23 cellular contexts compared by ENCODE assay signal in genomic region chr10:47176903-47177860, GRCh38.
DNase-seq lines count a peak whose midpoint lies in the region; ATAC-seq and TF ChIP-seq lines count a peak whose summit lies in the region.
"Had no signal": no experiment of that assay in that cellular context is flagged by ENCODE, and none has a peak within 500 bp of the region (broad histone marks: within the 10 kb centered on the region; RNA-seq: fewer than 3 reads in every experiment).

No MANE protein-coding gene starts in this region.

- no peak overlapping the region for H3K4me3 ChIP-seq in fibroblast of lung (replicated peaks in 1 of 4; ENCODE audit: control extremely low read depth in 1 of 4, insufficient read depth in 1 of 4, low read depth in 3 of 4, low read length in 4 of 4)
- no peak overlapping the region for H3K4me3 ChIP-seq in CD8-positive, alpha-beta T cell (ENCODE audit: low read depth, low read length)
- H3K4me3 ChIP-seq in naive thymus-derived CD4-positive, alpha-beta T cell (ENCODE audit: low read length): no peak overlapping the region
- H3K4me3 ChIP-seq: pancreas, right lobe of liver, tibial nerve had no signal

- peaks cover 4% of the 10 kb centered on the region for H3K4me1 ChIP-seq in fibroblast of lung (ENCODE audit: control insufficient read depth, extremely low read depth, insufficient read depth, low read length)
- H3K4me1 ChIP-seq in CD8-positive, alpha-beta T cell (ENCODE audit: insufficient read depth, low read length): no peaks in the 10 kb centered on the region
- H3K4me1 ChIP-seq in naive thymus-derived CD4-positive, alpha-beta T cell (ENCODE audit: control insufficient read depth in 2 of 2, insufficient read depth in 2 of 2, low read length in 2 of 2): no peaks in the 10 kb centered on the region
- H3K4me1 ChIP-seq: pancreas, right lobe of liver, tibial nerve had no signal

- no peaks in the 10 kb centered on the region for H3K27me3 ChIP-seq in fibroblast of lung (ENCODE audit: control insufficient read depth, insufficient read depth, low read length)
- H3K27me3 ChIP-seq in CD8-positive, alpha-beta T cell (ENCODE audit: insufficient read depth, low read length): no peaks in the 10 kb centered on the region
- H3K27me3 ChIP-seq in naive thymus-derived CD4-positive, alpha-beta T cell (ENCODE audit: control insufficient read depth in 2 of 2, insufficient read depth in 2 of 2, low read length in 2 of 2): no peaks in the 10 kb centered on the region
- H3K27me3 ChIP-seq: pancreas, right lobe of liver, tibial nerve had no signal

- no peaks in the 10 kb centered on the region for H3K9me3 ChIP-seq in fibroblast of lung (ENCODE audit: control insufficient read depth, insufficient read depth, low read depth, low read length)
- H3K9me3 ChIP-seq in CD8-positive, alpha-beta T cell (ENCODE audit: low read length): no peaks in the 10 kb centered on the region
- no peaks in the 10 kb centered on the region for H3K9me3 ChIP-seq in naive thymus-derived CD4-positive, alpha-beta T cell (ENCODE audit: control insufficient read depth in 2 of 3, low read length in 3 of 3)
- H3K9me3 ChIP-seq: pancreas, right lobe of liver, tibial nerve had no signal

- peak overlapping the region; percentile 70 for H3K27ac ChIP-seq in fibroblast of lung (ENCODE audit: insufficient read depth, low read length)
- no peak overlapping the region for H3K27ac ChIP-seq in CD8-positive, alpha-beta T cell (ENCODE audit: low read depth, low read length)
- no peak overlapping the region for H3K27ac ChIP-seq in naive thymus-derived CD4-positive, alpha-beta T cell (ENCODE audit: low read depth, low read length)
- H3K27ac ChIP-seq: pancreas, right lobe of liver, tibial nerve had no signal

- H3K9ac ChIP-seq in fibroblast of lung (ENCODE audit: insufficient read depth, low read length): no peak overlapping the region

- no peaks in the 10 kb centered on the region for H4K20me1 ChIP-seq in fibroblast of lung (ENCODE audit: control insufficient read depth, extremely low read depth, insufficient read depth, low read length)

- H3K4me3 Mint-ChIP-seq in CD8-positive, alpha-beta T cell: no peak overlapping the region
- H3K4me3 Mint-ChIP-seq in naive thymus-derived CD4-positive, alpha-beta T cell: no peak overlapping the region
- no peak overlapping the region for H3K4me3 Mint-ChIP-seq in activated naive CD4-positive, alpha-beta T cell treated with anti-CD3 and anti-CD28 coated beads for 36 hours
- H3K4me3 Mint-ChIP-seq: effector memory CD8-positive, alpha-beta T cell; naive B cell; stimulated activated naive B cell treated with anti-CD40 and anti-IgM and Interleukin-4, amounts not matched to agents 10 μg/mL and 1 μg/mL and 100 μg/mL, for 72 hours had no signal

- H3K36me3 ChIP-seq in fibroblast of lung (ENCODE audit: control insufficient read depth, insufficient read depth, low read length): no peaks in the 10 kb centered on the region
- no peaks in the 10 kb centered on the region for H3K36me3 ChIP-seq in CD8-positive, alpha-beta T cell (ENCODE audit: insufficient read depth, low read length)
- no peaks in the 10 kb centered on the region for H3K36me3 ChIP-seq in naive thymus-derived CD4-positive, alpha-beta T cell (ENCODE audit: control insufficient read depth in 2 of 3, insufficient read depth in 3 of 3, low read length in 3 of 3)
- H3K36me3 ChIP-seq: pancreas, right lobe of liver, tibial nerve had no signal

- H3K4me2 ChIP-seq in fibroblast of lung (ENCODE audit: extremely low read depth, insufficient read depth, low read length): peak overlapping the region; percentile 32

- H3K9me3 Mint-ChIP-seq in CD8-positive, alpha-beta T cell: no peaks in the 10 kb centered on the region
- peaks cover 0 to 4% (median 0%) of the 10 kb centered on the region in 11 donors for H3K9me3 Mint-ChIP-seq in naive thymus-derived CD4-positive, alpha-beta T cell
- no peaks in the 10 kb centered on the region for H3K9me3 Mint-ChIP-seq in activated naive CD4-positive, alpha-beta T cell treated with anti-CD3 and anti-CD28 coated beads for 36 hours
- H3K9me3 Mint-ChIP-seq: effector memory CD8-positive, alpha-beta T cell; stimulated activated naive B cell treated with anti-CD40 and anti-IgM and Interleukin-4, amounts not matched to agents 10 μg/mL and 1 μg/mL and 100 μg/mL, for 72 hours had no signal

- no peaks in the 10 kb centered on the region for H3K27me3 Mint-ChIP-seq in CD8-positive, alpha-beta T cell (ENCODE audit: low read depth)
- H3K27me3 Mint-ChIP-seq in naive thymus-derived CD4-positive, alpha-beta T cell: peaks cover 0 to 2% (median 0%) of the 10 kb centered on the region in 5 donors
- no peaks in the 10 kb centered on the region for H3K27me3 Mint-ChIP-seq in activated naive CD4-positive, alpha-beta T cell treated with anti-CD3 and anti-CD28 coated beads for 36 hours (ENCODE audit: low read depth)
- H3K27me3 Mint-ChIP-seq: effector memory CD8-positive, alpha-beta T cell had no signal

- H3K4me1 Mint-ChIP-seq in CD8-positive, alpha-beta T cell (ENCODE audit: low read depth): peaks cover 2% of the 10 kb centered on the region
- H3K4me1 Mint-ChIP-seq in naive thymus-derived CD4-positive, alpha-beta T cell: peaks cover 0 to 13% (median 9%) of the 10 kb centered on the region in 7 donors
- no peaks in the 10 kb centered on the region for H3K4me1 Mint-ChIP-seq in activated naive CD4-positive, alpha-beta T cell treated with anti-CD3 and anti-CD28 coated beads for 36 hours (ENCODE audit: low read depth)
- H3K4me1 Mint-ChIP-seq: naive B cell; stimulated activated naive B cell treated with anti-CD40 and anti-IgM and Interleukin-4, amounts not matched to agents 10 μg/mL and 1 μg/mL and 100 μg/mL, for 72 hours had no signal

- POLR2A ChIA-PET in CD8-positive, alpha-beta T cell (lab: Charles Lee): interaction anchor here (1.3 to 2.1 kb wide), 2 partner anchors 11 kb away, joined by 3 to 7 read pairs; no protein-coding TSS in a partner anchor
- POLR2A ChIA-PET in naive thymus-derived CD4-positive, alpha-beta T cell (lab: Charles Lee): no interaction called here

- no peaks in the 10 kb centered on the region for H3K36me3 Mint-ChIP-seq in CD8-positive, alpha-beta T cell
- no peaks in the 10 kb centered on the region for H3K36me3 Mint-ChIP-seq in naive thymus-derived CD4-positive, alpha-beta T cell
- H3K36me3 Mint-ChIP-seq in activated naive CD4-positive, alpha-beta T cell treated with anti-CD3 and anti-CD28 coated beads for 36 hours (ENCODE audit: low read depth): no peaks in the 10 kb centered on the region
- H3K36me3 Mint-ChIP-seq: naive B cell; stimulated activated naive B cell treated with anti-CD40 and anti-IgM and Interleukin-4, amounts not matched to agents 10 μg/mL and 1 μg/mL and 100 μg/mL, for 72 hours had no signal

- intact Hi-C loops in CD8-positive, alpha-beta T cell (cut with DNase I, micrococcal nuclease): no loop called here
- intact Hi-C loops in naive thymus-derived CD4-positive, alpha-beta T cell (cut with micrococcal nuclease): no loop called here
- intact Hi-C loops in activated naive CD4-positive, alpha-beta T cell treated with anti-CD3 and anti-CD28 coated beads for 36 hours (cut with micrococcal nuclease): no loop called here

- CTCF ChIA-PET in CD8-positive, alpha-beta T cell (lab: Charles Lee): interaction anchor here (1.0 to 1.6 kb wide), 2 partner anchors 30 to 134 kb away, joined by 3 to 4 read pairs; no protein-coding TSS in a partner anchor
- CTCF ChIA-PET in naive thymus-derived CD4-positive, alpha-beta T cell (lab: Charles Lee): no interaction called here
- CTCF ChIA-PET in activated naive CD4-positive, alpha-beta T cell treated with anti-CD3 and anti-CD28 coated beads for 36 hours (lab: Charles Lee): interaction anchor here (0.5 to 0.6 kb wide), 2 partner anchors 103 to 1148 kb away, joined by 3 read pairs; no protein-coding TSS in a partner anchor

- DNase-seq in NCI-H82 (lab: John Stamatoyannopoulos, UW) (peak; percentile 84), NCI-H82 treated with DMSO at 0.1 percent for 48 hours (lab: John Stamatoyannopoulos, UW; ENCODE audit: unreplicated experiment) (no peak), NCI-H524 (lab: John Stamatoyannopoulos, UW) (peak; percentile 61 to 85), fibroblast of lung (ENCODE audit: low read depth in 2 of 2) (peak; percentile 27 to 51)
- no peak for DNase-seq in CD8-positive, alpha-beta T cell
- no peak for DNase-seq in naive thymus-derived CD4-positive, alpha-beta T cell
- no peak for DNase-seq in activated naive CD4-positive, alpha-beta T cell treated with anti-CD3 and anti-CD28 coated beads for 36 hours
- DNase-seq: activated CD4-positive, alpha-beta T cell treated with anti-CD3 and anti-CD28 coated beads for 48 hours; activated CD8-positive, alpha-beta memory T cell treated with anti-CD3 and anti-CD28 coated beads, Interleukin-2, amount 50 U/mL, for 48 hours; activated gamma-delta T cell treated with Interleukin-2 at 50 U/mL for 16 hours; aorta; effector memory CD8-positive, alpha-beta T cell; kidney; mammary epithelial cell; naive B cell; NCI-H2107; NCI-H526 treated with DMSO at 0.1 percent for 48 hours; pancreas; right lobe of liver; stimulated activated naive B cell treated with anti-CD40 and anti-IgM and Interleukin-4, amounts not matched to agents 10 μg/mL and 1 μg/mL and 100 μg/mL, for 72 hours; SW 1271 had no signal

- TF ChIP-seq CTCF in fibroblast of lung (conservative IDR thresholded peaks at IDR 0.05 in 1 of 2, IDR thresholded peaks at IDR 0.05 in 1 of 2; ENCODE audit: low read depth in 1 of 2, low read length in 2 of 2): no peak
- TF ChIP-seq CTCF in CD8-positive, alpha-beta T cell (IDR thresholded peaks at IDR 0.05): no peak

- no peak overlapping the region for H2AFZ ChIP-seq in fibroblast of lung (ENCODE audit: low read length)

- ATAC-seq in GM21737 (IDR thresholded peaks at IDR 0.05; ENCODE audit: unreplicated experiment): no peak
- ATAC-seq in CD8-positive, alpha-beta T cell: no peak
- ATAC-seq in naive thymus-derived CD4-positive, alpha-beta T cell: no peak
- ATAC-seq: effector memory CD8-positive, alpha-beta T cell; pancreas; right lobe of liver; stimulated activated naive B cell treated with anti-CD40 and anti-IgM and Interleukin-4, amounts not matched to agents 10 μg/mL and 1 μg/mL and 100 μg/mL, for 72 hours had no signal

- no peaks in the 10 kb centered on the region for H3K79me2 ChIP-seq in fibroblast of lung (ENCODE audit: control insufficient read depth, insufficient read depth, low read length)

- H3K27ac Mint-ChIP-seq in CD8-positive, alpha-beta T cell: no peak overlapping the region
- no peak overlapping the region for H3K27ac Mint-ChIP-seq in naive thymus-derived CD4-positive, alpha-beta T cell
- no peak overlapping the region for H3K27ac Mint-ChIP-seq in activated naive CD4-positive, alpha-beta T cell treated with anti-CD3 and anti-CD28 coated beads for 36 hours
- H3K27ac Mint-ChIP-seq: stimulated activated naive B cell treated with anti-CD40 and anti-IgM and Interleukin-4, amounts not matched to agents 10 μg/mL and 1 μg/mL and 100 μg/mL, for 72 hours had no signal

Comparison
In these comparisons a context has a peak if more than half of its experiments do, and no peak if none do; other contexts are left out.
1. DNase-seq: peak in NCI-H82 (single experiment), NCI-H524 (2 of 2) and fibroblast of lung (2 of 2); none in NCI-H82 treated with DMSO at 0.1 percent for 48 hours (single experiment), CD8-positive, alpha-beta T cell (0 of 7), naive thymus-derived CD4-positive, alpha-beta T cell (0 of 9) and activated naive CD4-positive, alpha-beta T cell treated with anti-CD3 and anti-CD28 coated beads for 36 hours (single experiment).